ENCODE assay signal across 1 cellular context in the genomic region with DNA sequence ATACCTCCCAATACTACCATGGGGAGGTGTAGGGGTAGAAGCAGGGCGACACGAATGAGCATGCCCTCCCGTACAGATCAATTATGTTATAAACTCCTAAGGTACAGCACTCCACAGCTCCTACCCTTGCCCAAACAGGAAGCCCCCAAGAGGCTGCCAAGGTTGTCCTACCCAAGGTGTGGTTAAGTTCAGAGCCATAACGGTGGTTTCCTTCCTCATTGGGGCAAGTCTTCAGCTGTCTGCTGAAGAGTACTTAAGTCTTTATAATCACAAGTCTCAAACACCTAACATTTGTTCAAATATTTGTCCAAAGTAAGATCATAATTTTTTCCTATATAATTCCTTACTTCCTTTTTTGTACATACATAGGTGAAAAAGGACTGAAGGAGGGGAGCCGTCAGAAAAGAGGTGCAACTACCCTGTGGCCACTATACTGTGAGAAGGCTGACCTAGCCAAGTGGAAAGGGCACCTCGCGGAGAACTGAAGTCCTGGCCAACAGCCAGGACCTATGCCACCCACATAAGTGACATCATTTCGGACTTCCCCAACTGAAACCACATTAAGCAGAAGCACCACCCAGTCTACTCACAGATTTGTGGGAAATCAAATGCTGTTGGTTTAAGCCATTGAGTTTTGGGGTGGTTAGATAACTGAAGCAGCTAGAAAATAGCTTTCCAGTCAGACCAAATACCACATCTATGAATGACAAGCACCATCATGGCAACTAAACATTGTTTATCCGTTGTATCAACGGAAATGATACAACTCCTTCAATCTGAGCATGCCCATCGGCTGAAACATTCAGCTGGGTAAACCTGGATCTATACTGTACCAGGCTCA.
TF ChIP-seq lines count a peak whose summit lies in the region.

No MANE protein-coding gene starts in this region.

TF ChIP-seq in K562, 482 proteins besides CTCF, POLR2A, EP300 and RAD21:
- TF ChIP-seq NFIC (IDR thresholded peaks at IDR 0.05): peak; percentile 65
- TF ChIP-seq EGR1 (conservative IDR thresholded peaks at IDR 0.05): peak; percentile 44
- TF ChIP-seq, protein P1, sequence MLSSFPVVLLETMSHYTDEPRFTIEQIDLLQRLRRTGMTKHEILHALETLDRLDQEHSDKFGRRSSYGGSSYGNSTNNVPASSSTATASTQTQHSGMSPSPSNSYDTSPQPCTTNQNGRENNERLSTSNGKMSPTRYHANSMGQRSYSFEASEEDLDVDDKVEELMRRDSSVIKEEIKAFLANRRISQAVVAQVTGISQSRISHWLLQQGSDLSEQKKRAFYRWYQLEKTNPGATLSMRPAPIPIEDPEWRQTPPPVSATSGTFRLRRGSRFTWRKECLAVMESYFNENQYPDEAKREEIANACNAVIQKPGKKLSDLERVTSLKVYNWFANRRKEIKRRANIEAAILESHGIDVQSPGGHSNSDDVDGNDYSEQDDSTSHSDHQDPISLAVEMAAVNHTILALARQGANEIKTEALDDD (IDR thresholded peaks at IDR 0.05): 0 out of 2 replicates have a peak, but pooled peaks have one; percentile 15
- no peak for TF ChIP-seq ZBTB8A (IDR thresholded peaks at IDR 0.05; ENCODE audit: partially characterized antibody)
- TF ChIP-seq, protein P2, sequence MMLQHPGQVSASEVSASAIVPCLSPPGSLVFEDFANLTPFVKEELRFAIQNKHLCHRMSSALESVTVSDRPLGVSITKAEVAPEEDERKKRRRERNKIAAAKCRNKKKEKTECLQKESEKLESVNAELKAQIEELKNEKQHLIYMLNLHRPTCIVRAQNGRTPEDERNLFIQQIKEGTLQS (IDR thresholded peaks at IDR 0.05): peak; percentile 31; the same call in 1 of the 2 replicates
- TF ChIP-seq, protein P2 (CRISPR knock-in tag; conservative IDR thresholded peaks at IDR 0.05): no peak
- no peak for TF ChIP-seq PTBP1 (IDR thresholded peaks at IDR 0.05; ENCODE audit: low read depth, low read length)
- peak; percentile 49 to 50; a peak in 1 of 4 replicates for TF ChIP-seq KDM1A (IDR thresholded peaks at IDR 0.05)
- 0 out of 2 replicates have a peak, but pooled peaks have one; percentile 12 for TF ChIP-seq CBFA2T3 (IDR thresholded peaks at IDR 0.05)
